32 cellular contexts compared by ENCODE assay signal in genomic region chr6:106832766-106833510, GRCh38.
"Had no signal": no experiment of that assay in that cellular context is flagged by ENCODE, and none has a peak within 500 bp of the region (broad histone marks: within the 10 kb centered on the region; RNA-seq: fewer than 3 reads in every experiment).

No MANE protein-coding gene starts in this region.

- DNase-seq: activated CD4-positive, alpha-beta memory T cell treated with anti-CD3 and anti-CD28 coated beads for 36 hours; activated CD4-positive, alpha-beta T cell treated with anti-CD3 and anti-CD28 coated beads for 36 hours; activated CD4-positive, alpha-beta T cell treated with anti-CD3 and anti-CD28 coated beads, Interleukin-2, amount 10 ng/mL, durations not matched to agents 24 days and 14 days; activated CD4-positive, CD25-positive, alpha-beta regulatory T cell; activated CD4-positive, CD25-positive, alpha-beta regulatory T cell treated with anti-CD3 and anti-CD28 coated beads, Interleukin-2, amount 50 U/mL, for 72 hours; activated CD8-positive, alpha-beta memory T cell treated with anti-CD3 and anti-CD28 coated beads, Interleukin-2, amount 10 ng/mL, durations not matched to agents 7 days and 5 days; activated CD8-positive, alpha-beta memory T cell treated with anti-CD3 and anti-CD28 coated beads, Interleukin-2, amount 50 U/mL, for 4 hours; activated CD8-positive, alpha-beta T cell treated with anti-CD3 and anti-CD28 coated beads, Interleukin-2, amount 10 ng/mL, durations not matched to agents 7 days and 5 days; activated effector memory CD4-positive, alpha-beta T cell treated with anti-CD3 and anti-CD28 coated beads, Interleukin-2, amount 50 U/mL, for 16 hours; activated naive CD4-positive, alpha-beta T cell treated with anti-CD3 and anti-CD28 coated beads for 36 hours; activated naive CD8-positive, alpha-beta T cell treated with anti-CD3 and anti-CD28 coated beads for 36 hours; activated naive CD8-positive, alpha-beta T cell treated with anti-CD3 and anti-CD28 coated beads, Interleukin-2, amount 50 U/mL, for 24 hours; activated T-cell treated with anti-CD3 and anti-CD28 coated beads, Interleukin-2, amount 50 U/mL, for 1 hour; activated T-cell treated with anti-CD3 and anti-CD28 coated beads, Interleukin-2, amount 50 U/mL, for 48 hours; adrenal gland; amygdala; aorta; body of pancreas; caudate nucleus; cortex of kidney; dermis blood vessel endothelial cell; effector CD4-positive, alpha-beta T cell; effector memory CD8-positive, alpha-beta T cell; erythroblast; foreskin keratinocyte; gastrocnemius medialis; heart right ventricle; T-helper 2 cell had no signal

- H3K4me1 Mint-ChIP-seq: activated CD4-positive, alpha-beta T cell treated with anti-CD3 and anti-CD28 coated beads for 36 hours; activated CD4-positive, alpha-beta T cell treated with anti-CD3 and anti-CD28 coated beads, Interleukin-2, amount 10 ng/mL, durations not matched to agents 24 days and 14 days; activated CD8-positive, alpha-beta memory T cell treated with anti-CD3 and anti-CD28 coated beads, Interleukin-2, amount 10 ng/mL, durations not matched to agents 7 days and 5 days; activated naive CD4-positive, alpha-beta T cell treated with anti-CD3 and anti-CD28 coated beads, Interleukin-2, amount 50 U/mL, for 24 hours; activated naive CD8-positive, alpha-beta T cell treated with anti-CD3 and anti-CD28 coated beads for 36 hours; activated naive CD8-positive, alpha-beta T cell treated with anti-CD3 and anti-CD28 coated beads, Interleukin-2, amount 50 U/mL, for 24 hours had no signal

- H3K36me3 ChIP-seq: adrenal gland, esophagus muscularis mucosa, gastrocnemius medialis, heart right ventricle had no signal

- H3K4me1 ChIP-seq: adrenal gland, body of pancreas, esophagus muscularis mucosa, foreskin keratinocyte, gastrocnemius medialis, heart right ventricle had no signal

- H3K4me3 Mint-ChIP-seq: activated CD4-positive, alpha-beta memory T cell treated with anti-CD3 and anti-CD28 coated beads for 36 hours; activated CD4-positive, alpha-beta T cell treated with anti-CD3 and anti-CD28 coated beads for 36 hours; activated CD4-positive, alpha-beta T cell treated with anti-CD3 and anti-CD28 coated beads, Interleukin-2, amount 10 ng/mL, durations not matched to agents 24 days and 14 days; activated CD8-positive, alpha-beta memory T cell treated with anti-CD3 and anti-CD28 coated beads, Interleukin-2, amount 10 ng/mL, durations not matched to agents 7 days and 5 days; activated CD8-positive, alpha-beta T cell treated with anti-CD3 and anti-CD28 coated beads, Interleukin-2, amount 10 ng/mL, durations not matched to agents 7 days and 5 days; activated naive CD4-positive, alpha-beta T cell treated with anti-CD3 and anti-CD28 coated beads for 36 hours; activated naive CD4-positive, alpha-beta T cell treated with anti-CD3 and anti-CD28 coated beads, Interleukin-2, amount 50 U/mL, for 24 hours; activated naive CD8-positive, alpha-beta T cell treated with anti-CD3 and anti-CD28 coated beads for 36 hours; activated naive CD8-positive, alpha-beta T cell treated with anti-CD3 and anti-CD28 coated beads, Interleukin-2, amount 50 U/mL, for 24 hours; activated T-helper 1 cell treated with anti-CD3 and anti-CD28 coated beads, Interleukin-12 subunit alpha, Interleukin-12 subunit beta, Interleukin-2, Interleukin-4 antibody, amounts not matched to agents 30 ng/mL and 10 ng/mL and 1 ng/mL, durations not matched to agents 14 hours and 24 hours and 36 hours; effector memory CD8-positive, alpha-beta T cell had no signal

- H3K27ac Mint-ChIP-seq: activated CD4-positive, alpha-beta memory T cell treated with anti-CD3 and anti-CD28 coated beads for 36 hours; activated CD4-positive, alpha-beta T cell treated with anti-CD3 and anti-CD28 coated beads for 36 hours; activated CD4-positive, alpha-beta T cell treated with anti-CD3 and anti-CD28 coated beads, Interleukin-2, amount 10 ng/mL, durations not matched to agents 24 days and 14 days; activated CD8-positive, alpha-beta memory T cell treated with anti-CD3 and anti-CD28 coated beads, Interleukin-2, amount 10 ng/mL, durations not matched to agents 7 days and 5 days; activated CD8-positive, alpha-beta T cell treated with anti-CD3 and anti-CD28 coated beads, Interleukin-2, amount 10 ng/mL, durations not matched to agents 7 days and 5 days; activated naive CD4-positive, alpha-beta T cell treated with anti-CD3 and anti-CD28 coated beads for 36 hours; activated naive CD4-positive, alpha-beta T cell treated with anti-CD3 and anti-CD28 coated beads, Interleukin-2, amount 50 U/mL, for 24 hours; activated naive CD8-positive, alpha-beta T cell treated with anti-CD3 and anti-CD28 coated beads for 36 hours; activated naive CD8-positive, alpha-beta T cell treated with anti-CD3 and anti-CD28 coated beads, Interleukin-2, amount 50 U/mL, for 24 hours; activated T-helper 1 cell treated with anti-CD3 and anti-CD28 coated beads, Interleukin-12 subunit alpha, Interleukin-12 subunit beta, Interleukin-2, Interleukin-4 antibody, amounts not matched to agents 30 ng/mL and 10 ng/mL and 1 ng/mL, durations not matched to agents 14 hours and 24 hours and 36 hours; activated T-helper 2 cell treated with anti-CD3 and anti-CD28 coated beads, Interferon-gamma antibody, Interleukin-2, Interleukin-4, amounts not matched to agents 10 μg/mL and 5 μg/mL and 100 μg/mL, durations not matched to agents 14 hours and 24 hours and 36 hours; effector memory CD8-positive, alpha-beta T cell had no signal

- ATAC-seq: activated CD4-positive, alpha-beta T cell treated with anti-CD3 and anti-CD28 coated beads for 36 hours; activated CD8-positive, alpha-beta memory T cell treated with anti-CD3 and anti-CD28 coated beads, Interleukin-2, amount 10 ng/mL, durations not matched to agents 7 days and 5 days; activated CD8-positive, alpha-beta T cell treated with anti-CD3 and anti-CD28 coated beads, Interleukin-2, amount 10 ng/mL, durations not matched to agents 7 days and 5 days; activated naive CD8-positive, alpha-beta T cell treated with anti-CD3 and anti-CD28 coated beads, Interleukin-2, amount 50 U/mL, for 24 hours; body of pancreas; effector memory CD8-positive, alpha-beta T cell; foreskin keratinocyte; gastrocnemius medialis; heart right ventricle had no signal

- H3K9me3 ChIP-seq: adrenal gland, body of pancreas, esophagus muscularis mucosa, gastrocnemius medialis had no signal

- H3K27me3 Mint-ChIP-seq: activated CD4-positive, alpha-beta memory T cell treated with anti-CD3 and anti-CD28 coated beads for 36 hours had no signal

- H3K9me3 Mint-ChIP-seq: activated CD4-positive, alpha-beta memory T cell treated with anti-CD3 and anti-CD28 coated beads for 36 hours; activated CD4-positive, alpha-beta T cell treated with anti-CD3 and anti-CD28 coated beads, Interleukin-2, amount 10 ng/mL, durations not matched to agents 24 days and 14 days; activated naive CD8-positive, alpha-beta T cell treated with anti-CD3 and anti-CD28 coated beads, Interleukin-2, amount 50 U/mL, for 24 hours; activated T-helper 1 cell treated with anti-CD3 and anti-CD28 coated beads, Interleukin-12 subunit alpha, Interleukin-12 subunit beta, Interleukin-2, Interleukin-4 antibody, amounts not matched to agents 30 ng/mL and 10 ng/mL and 1 ng/mL, durations not matched to agents 14 hours and 24 hours and 36 hours; activated T-helper 2 cell treated with anti-CD3 and anti-CD28 coated beads, Interferon-gamma antibody, Interleukin-2, Interleukin-4, amounts not matched to agents 10 μg/mL and 5 μg/mL and 100 μg/mL, durations not matched to agents 14 hours and 24 hours and 36 hours; effector memory CD8-positive, alpha-beta T cell had no signal

- H3K36me3 Mint-ChIP-seq: activated CD4-positive, alpha-beta memory T cell treated with anti-CD3 and anti-CD28 coated beads for 36 hours; activated CD8-positive, alpha-beta memory T cell treated with anti-CD3 and anti-CD28 coated beads, Interleukin-2, amount 10 ng/mL, durations not matched to agents 7 days and 5 days; activated naive CD4-positive, alpha-beta T cell treated with anti-CD3 and anti-CD28 coated beads, Interleukin-2, amount 50 U/mL, for 24 hours; activated naive CD8-positive, alpha-beta T cell treated with anti-CD3 and anti-CD28 coated beads for 36 hours had no signal

- H3K4me3 ChIP-seq: adrenal gland, body of pancreas, esophagus muscularis mucosa, gastrocnemius medialis, heart right ventricle had no signal

- H3K27me3 ChIP-seq: adrenal gland, body of pancreas, esophagus muscularis mucosa, foreskin keratinocyte, gastrocnemius medialis, heart right ventricle had no signal

- H3K27ac ChIP-seq: adrenal gland, body of pancreas, esophagus muscularis mucosa, foreskin keratinocyte, gastrocnemius medialis, heart right ventricle had no signal
